Comparison of ENCODE assay signal across 8 cellular contexts in the genomic region with DNA sequence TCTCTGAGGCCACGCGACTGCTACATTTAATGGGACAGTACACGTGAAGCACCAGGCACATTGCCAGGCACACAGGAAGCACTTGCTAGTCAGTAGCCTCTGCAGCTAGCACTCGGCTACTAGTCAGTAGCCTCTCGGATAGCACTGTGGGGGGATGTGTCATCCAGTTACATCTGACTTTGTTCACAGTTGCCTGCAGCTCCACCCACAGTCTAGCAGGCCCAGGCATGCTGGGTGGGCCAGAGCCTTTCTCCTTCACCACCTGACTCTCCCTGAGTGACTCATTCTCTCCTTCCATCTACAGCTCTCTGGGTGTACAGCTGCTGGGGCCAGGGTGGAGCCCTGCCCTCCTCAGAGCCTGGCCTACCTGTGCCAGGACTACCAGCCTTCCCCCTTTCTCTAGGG. TPM values are rescaled to one million over a fixed set of nuclear protein-coding genes. Genes with fewer than 3 reads are reported as not detected.
DNase-seq lines count a peak whose midpoint lies in the region; ATAC-seq lines count a peak whose summit lies in the region.

No MANE protein-coding gene starts in this region.

- H3K27ac Mint-ChIP-seq in activated naive CD8-positive, alpha-beta T cell treated with anti-CD3 and anti-CD28 coated beads for 36 hours, result peak overlapping the region; percentile 65
- H3K27ac Mint-ChIP-seq in stimulated activated naive B cell treated with anti-CD40 and anti-IgM and Interleukin-4, amounts not matched to agents 10 μg/mL and 1 μg/mL and 100 μg/mL, for 72 hours, result no peak overlapping the region

- no peaks in the 10 kb centered on the region for H3K36me3 Mint-ChIP-seq in activated naive CD8-positive, alpha-beta T cell treated with anti-CD3 and anti-CD28 coated beads for 36 hours
- no peaks in the 10 kb centered on the region for H3K36me3 Mint-ChIP-seq in stimulated activated naive B cell treated with anti-CD40 and anti-IgM and Interleukin-4, amounts not matched to agents 10 μg/mL and 1 μg/mL and 100 μg/mL, for 72 hours

- ATAC-seq in HG02571 (IDR thresholded peaks at IDR 0.05; ENCODE audit: unreplicated experiment) (peak; percentile 59), HG02852 (IDR thresholded peaks at IDR 0.05; ENCODE audit: unreplicated experiment) (no peak)
- ATAC-seq in stimulated activated naive B cell treated with anti-CD40 and anti-IgM and Interleukin-4, amounts not matched to agents 10 μg/mL and 1 μg/mL and 100 μg/mL, for 72 hours (replicated peaks), result peak; percentile 88 to 94

- no peaks in the 10 kb centered on the region for H3K9me3 Mint-ChIP-seq in activated naive CD8-positive, alpha-beta T cell treated with anti-CD3 and anti-CD28 coated beads for 36 hours
- H3K9me3 Mint-ChIP-seq in stimulated activated naive B cell treated with anti-CD40 and anti-IgM and Interleukin-4, amounts not matched to agents 10 μg/mL and 1 μg/mL and 100 μg/mL, for 72 hours, result no peaks in the 10 kb centered on the region

- H3K4me1 Mint-ChIP-seq in activated naive CD8-positive, alpha-beta T cell treated with anti-CD3 and anti-CD28 coated beads for 36 hours, result peaks cover 8% of the 10 kb centered on the region
- H3K4me1 Mint-ChIP-seq in stimulated activated naive B cell treated with anti-CD40 and anti-IgM and Interleukin-4, amounts not matched to agents 10 μg/mL and 1 μg/mL and 100 μg/mL, for 72 hours, result peaks cover 4 to 6% of the 10 kb centered on the region in 2 donors

- peak overlapping the region; percentile 4 for H3K4me3 Mint-ChIP-seq in activated naive CD8-positive, alpha-beta T cell treated with anti-CD3 and anti-CD28 coated beads for 36 hours
- H3K4me3 Mint-ChIP-seq in stimulated activated naive B cell treated with anti-CD40 and anti-IgM and Interleukin-4, amounts not matched to agents 10 μg/mL and 1 μg/mL and 100 μg/mL, for 72 hours, result no peak overlapping the region

- DNase-seq in EL, result peak; percentile 94
- peak; percentile 100 for DNase-seq in NCI-H510A treated with DMSO at 0.1 percent for 48 hours (lab: John Stamatoyannopoulos, UW)
- DNase-seq in activated naive CD8-positive, alpha-beta T cell treated with anti-CD3 and anti-CD28 coated beads for 36 hours, result peak; percentile 75
- peak; percentile 98 for DNase-seq in kidney tubule cell (ENCODE audit: low spot score)
- no peak for DNase-seq in stimulated activated naive B cell treated with anti-CD40 and anti-IgM and Interleukin-4, amounts not matched to agents 10 μg/mL and 1 μg/mL and 100 μg/mL, for 72 hours
- no peak for DNase-seq in activated CD4-positive, CD25-positive, alpha-beta regulatory T cell treated with anti-CD3 and anti-CD28 coated beads, Interleukin-2, amount 50 U/mL, for 72 hours

- H3K27me3 Mint-ChIP-seq in activated naive CD8-positive, alpha-beta T cell treated with anti-CD3 and anti-CD28 coated beads for 36 hours, result no peaks in the 10 kb centered on the region
- H3K27me3 Mint-ChIP-seq in stimulated activated naive B cell treated with anti-CD40 and anti-IgM and Interleukin-4, amounts not matched to agents 10 μg/mL and 1 μg/mL and 100 μg/mL, for 72 hours, result no peaks in the 10 kb centered on the region

RNA-seq across cellular contexts. Expression of a gene that starts 51.5 kb away (rescaled TPM):
- total RNA-seq in activated naive CD8-positive, alpha-beta T cell treated with anti-CD3 and anti-CD28 coated beads for 36 hours, result 1 to 10 TPM; 3.1 to 3.6 TPM

Comparison
In these comparisons a context has a peak if more than half of its experiments do, and no peak if none do; other contexts are left out.
1. DNase-seq: peak in EL (single experiment), NCI-H510A treated with DMSO at 0.1 percent for 48 hours (single experiment), activated naive CD8-positive, alpha-beta T cell treated with anti-CD3 and anti-CD28 coated beads for 36 hours (single experiment) and kidney tubule cell (single experiment); none in stimulated activated naive B cell treated with anti-CD40 and anti-IgM and Interleukin-4, amounts not matched to agents 10 μg/mL and 1 μg/mL and 100 μg/mL, for 72 hours (single experiment) and activated CD4-positive, CD25-positive, alpha-beta regulatory T cell treated with anti-CD3 and anti-CD28 coated beads, Interleukin-2, amount 50 U/mL, for 72 hours (single experiment).